Comparison of ENCODE assay signal across 7 cellular contexts in the genomic region with DNA sequence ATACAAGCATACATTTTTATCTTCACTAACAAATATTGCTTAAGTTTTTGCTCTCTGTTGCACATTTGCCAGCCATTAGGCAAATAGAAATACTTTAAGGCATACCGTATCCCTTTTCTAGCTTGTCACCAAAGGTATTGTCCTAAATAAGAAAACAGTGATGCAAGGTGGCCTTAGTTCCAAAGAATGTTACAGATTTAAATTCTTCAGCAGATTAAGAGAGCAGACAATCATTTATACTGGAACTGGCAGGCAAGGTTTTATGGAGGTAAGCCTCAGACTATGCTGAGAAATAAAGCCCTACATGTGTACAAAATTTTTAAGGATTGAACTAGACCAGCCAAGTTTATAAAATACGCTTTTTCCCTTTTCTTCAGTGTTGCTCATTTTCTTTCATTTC.
"Had no signal": no experiment of that assay in that cellular context is flagged by ENCODE, and none has a peak within 500 bp of the region (broad histone marks: within the 10 kb centered on the region; RNA-seq: fewer than 3 reads in every experiment).

No MANE protein-coding gene starts in this region.

- H3K4me3 ChIP-seq: GM12878 had no signal

- DNase-seq: GDM1, GF-D8 had no signal

- FAIRE-seq: G401.6, GM12878, GM12892, GM18507, GM19239 had no signal
